ENCODE assay signal across 29 cellular contexts in the genomic region with DNA sequence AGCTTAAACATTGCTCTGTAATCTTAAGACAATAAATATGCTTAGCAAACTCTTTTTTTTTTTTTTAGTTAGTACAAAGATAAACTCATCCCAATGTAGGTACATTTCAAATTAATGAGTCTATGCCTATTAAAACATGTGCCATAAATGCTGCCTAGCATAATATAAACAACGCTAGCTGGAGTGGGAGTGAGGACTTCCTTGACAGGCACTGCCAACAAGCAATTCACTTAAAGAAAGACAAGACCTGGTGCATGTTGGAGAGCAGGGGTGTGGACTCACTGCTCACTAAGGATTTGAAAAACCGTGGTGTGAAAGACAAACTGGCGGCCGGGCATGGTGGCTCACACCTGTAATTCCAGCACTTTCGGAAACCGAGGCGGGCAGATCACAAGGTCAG.
"Had no signal": no experiment of that assay in that cellular context is flagged by ENCODE, and none has a peak within 500 bp of the region (broad histone marks: within the 10 kb centered on the region; RNA-seq: fewer than 3 reads in every experiment).

No MANE protein-coding gene starts in this region.

- H3K27me3 Mint-ChIP-seq: memory B cell had no signal

- FAIRE-seq: keratinocyte had no signal

- H3K4me1 ChIP-seq: prostate gland, stomach, testis, thyroid gland, transverse colon, vagina had no signal

- H3K9me3 ChIP-seq: prostate gland, testis, thyroid gland had no signal

- H3K9me3 Mint-ChIP-seq: natural killer cell treated with Interleukin-12 subunit alpha and Interleukin-12 subunit beta and Interleukin-15 and Interleukin-18, amount 100 ng/mL, for 72 hours had no signal

- H3K27ac Mint-ChIP-seq: memory B cell; naive thymus-derived CD4-positive, alpha-beta T cell; natural killer cell treated with Interleukin-12 subunit alpha and Interleukin-12 subunit beta and Interleukin-15 and Interleukin-18, amount 100 ng/mL, for 72 hours; stimulated activated naive B cell treated with anti-CD40 and anti-IgM and Interleukin-4, amounts not matched to agents 10 μg/mL and 1 μg/mL and 100 μg/mL, for 72 hours had no signal

- H3K27me3 ChIP-seq: heart left ventricle, hepatocyte, stomach, testis, thyroid gland, transverse colon, upper lobe of left lung, vagina had no signal

- H3K36me3 Mint-ChIP-seq: natural killer cell treated with Interleukin-12 subunit alpha and Interleukin-12 subunit beta and Interleukin-15 and Interleukin-18, amount 100 ng/mL, for 72 hours had no signal

- H3K4me1 Mint-ChIP-seq: memory B cell; stimulated activated naive B cell treated with anti-CD40 and anti-IgM and Interleukin-4, amounts not matched to agents 10 μg/mL and 1 μg/mL and 100 μg/mL, for 72 hours had no signal

- DNase-seq: heart left ventricle; kidney glomerular epithelial cell; left cardiac atrium; midbrain; mucosa of descending colon; naive thymus-derived CD4-positive, alpha-beta T cell; nucleus accumbens; retina; right cardiac atrium; stimulated activated CD4-positive, alpha-beta T cell treated with anti-CD3 and anti-CD28 coated beads, Interleukin-12 subunit alpha, Interleukin-12 subunit beta, amount 100 ng/mL, for 4 hours; stimulated activated CD4-positive, alpha-beta T cell treated with anti-CD3 and anti-CD28 coated beads, Interleukin-15, amount 100 ng/mL, for 24 hours; stimulated activated CD4-positive, alpha-beta T cell treated with anti-CD3 and anti-CD28 coated beads, Interleukin-2, amount 100 ng/mL, for 24 hours; stimulated activated CD4-positive, alpha-beta T cell treated with anti-CD3 and anti-CD28 coated beads, Interleukin-4, amount 100 ng/mL, for 1 hour; stimulated activated naive B cell treated with anti-CD40 and anti-IgM and Interleukin-4, amounts not matched to agents 10 μg/mL and 1 μg/mL and 100 μg/mL, for 72 hours; stimulated activated naive CD8-positive, alpha-beta T cell treated with anti-CD3 and anti-CD28 coated beads, Interleukin-15, Interleukin-2, amounts not matched to agents 100 U/mL and 50 U/mL, for 24 hours; stomach; testis; thyroid gland; transverse colon; upper lobe of left lung had no signal

- H3K4me3 ChIP-seq: heart left ventricle, hepatocyte, mucosa of descending colon, prostate gland, skin epidermis, stomach, testis, thyroid gland, transverse colon, upper lobe of left lung, vagina had no signal

- H3K27ac ChIP-seq: heart left ventricle, hepatocyte, parathyroid adenoma, prostate gland, skin epidermis, stomach, testis, thyroid gland, transverse colon, upper lobe of left lung, vagina had no signal

- H3K4me3 Mint-ChIP-seq: memory B cell; naive thymus-derived CD4-positive, alpha-beta T cell; natural killer cell treated with Interleukin-12 subunit alpha and Interleukin-12 subunit beta and Interleukin-15 and Interleukin-18, amount 100 ng/mL, for 72 hours; neural crest cell; stimulated activated naive B cell treated with anti-CD40 and anti-IgM and Interleukin-4, amounts not matched to agents 10 μg/mL and 1 μg/mL and 100 μg/mL, for 72 hours had no signal

- H3K36me3 ChIP-seq: heart left ventricle, prostate gland, thyroid gland, transverse colon, upper lobe of left lung, vagina had no signal
